In the genomic region with DNA sequence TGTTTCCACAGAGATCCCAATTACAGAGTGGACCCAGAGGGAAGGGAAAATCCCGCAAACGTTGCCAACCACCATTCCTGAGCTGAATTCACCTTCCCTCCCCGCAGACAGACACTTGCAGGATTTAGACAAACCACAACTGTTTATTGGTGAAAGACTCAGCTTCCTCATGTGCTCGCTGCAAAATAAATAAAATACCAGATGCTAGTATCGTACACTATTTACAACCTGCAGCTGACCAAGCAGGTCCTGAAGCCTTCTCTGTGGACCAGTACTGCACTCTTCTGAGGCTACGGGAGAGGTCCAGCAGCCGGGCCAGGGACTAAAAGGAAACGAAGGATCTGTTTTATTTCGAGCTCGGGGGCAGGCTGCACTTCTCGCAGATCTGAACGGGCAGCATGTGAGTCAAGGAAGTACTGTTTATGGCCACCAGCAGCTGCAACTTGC, we compare ENCODE assay signal across 8 cellular contexts. TPM values are rescaled to one million over a fixed set of nuclear protein-coding genes. Genes with fewer than 3 reads are reported as not detected.
DNase-seq lines count a peak whose midpoint lies in the region; ATAC-seq and TF ChIP-seq lines count a peak whose summit lies in the region.

No MANE protein-coding gene starts in this region.

- H3K27ac ChIP-seq in subcutaneous abdominal adipose tissue (ENCODE audit: low read depth, low read length) (no peak overlapping the region), RWPE1 (no peak overlapping the region)

- DNase-seq in activated T-cell treated with anti-CD3 and anti-CD28 coated beads, Interleukin-2, amount 50 U/mL, for 72 hours = no peak
- DNase-seq in activated T-cell treated with anti-CD3 and anti-CD28 coated beads for 4 hours (no peak), kidney epithelial cell (ENCODE audit: low read depth) (no peak), NCI-H82 treated with DMSO at 0.1 percent for 48 hours (lab: John Stamatoyannopoulos, UW; ENCODE audit: unreplicated experiment) (no peak), RWPE1 (ENCODE audit: low spot score) (no peak)
- no peak for DNase-seq in activated CD4-positive, alpha-beta memory T cell treated with anti-CD3 and anti-CD28 coated beads for 36 hours

- H3K9ac ChIP-seq in subcutaneous abdominal adipose tissue (ENCODE audit: low read length in 5 of 5) = no peak overlapping the region

- peak overlapping the region; percentile 92 to 97 for H3K4me3 Mint-ChIP-seq in activated T-cell treated with anti-CD3 and anti-CD28 coated beads, Interleukin-2, amount 50 U/mL, for 72 hours
- peak overlapping the region; percentile 20 for H3K4me3 Mint-ChIP-seq in activated CD4-positive, alpha-beta memory T cell treated with anti-CD3 and anti-CD28 coated beads for 36 hours

- intact Hi-C loops in activated CD4-positive, alpha-beta memory T cell treated with anti-CD3 and anti-CD28 coated beads for 36 hours (cut with micrococcal nuclease) = no loop called here

- H3K4me1 Mint-ChIP-seq in activated T-cell treated with anti-CD3 and anti-CD28 coated beads, Interleukin-2, amount 50 U/mL, for 72 hours (ENCODE audit: low read depth) = peaks cover 50% of the 10 kb centered on the region
- peaks cover 37% of the 10 kb centered on the region for H3K4me1 Mint-ChIP-seq in activated CD4-positive, alpha-beta memory T cell treated with anti-CD3 and anti-CD28 coated beads for 36 hours (ENCODE audit: low read depth)

- POLR2A ChIA-PET in activated CD4-positive, alpha-beta memory T cell treated with anti-CD3 and anti-CD28 coated beads for 36 hours (lab: Charles Lee) = interaction anchor here (1.3 to 1.9 kb wide), 2 partner anchors 8 to 76 kb away, joined by 4 to 5 read pairs; no protein-coding TSS in a partner anchor
- POLR2A ChIA-PET in RWPE1 (lab: Yijun Ruan, JAX; ENCODE audit: low non-redundant PET) = no interaction called here

- H3K27me3 Mint-ChIP-seq in activated T-cell treated with anti-CD3 and anti-CD28 coated beads, Interleukin-2, amount 50 U/mL, for 72 hours (ENCODE audit: low read depth) = peaks cover 77% of the 10 kb centered on the region
- peaks cover 71% of the 10 kb centered on the region for H3K27me3 Mint-ChIP-seq in activated CD4-positive, alpha-beta memory T cell treated with anti-CD3 and anti-CD28 coated beads for 36 hours

- no peak for TF ChIP-seq CTCF in kidney epithelial cell (IDR thresholded peaks at IDR 0.05; ENCODE audit: insufficient read depth, low read length, poor library complexity, severe bottlenecking)
- TF ChIP-seq CTCF in RWPE1 (conservative IDR thresholded peaks at IDR 0.05; ENCODE audit: low read depth) = no peak

- H3K36me3 ChIP-seq in kidney epithelial cell (ENCODE audit: control insufficient read depth, insufficient read depth, low read length) (no peaks in the 10 kb centered on the region), subcutaneous abdominal adipose tissue (ENCODE audit: control insufficient read depth in 5 of 5, insufficient read depth in 5 of 5, low read length in 5 of 5) (no peaks in the 10 kb centered on the region)

- H3K4me3 ChIP-seq in kidney epithelial cell (ENCODE audit: low read depth, low read length) (peak overlapping the region; percentile 71), subcutaneous abdominal adipose tissue (ENCODE audit: low read depth in 1 of 5, low read length in 5 of 5) (peak overlapping the region in 3 of 5 donors; percentile 51 to 71 (median 67))

- peaks cover 8 to 57% (median 56%) of the 10 kb centered on the region in 5 donors for H3K4me1 ChIP-seq in subcutaneous abdominal adipose tissue (ENCODE audit: control insufficient read depth in 5 of 5, insufficient read depth in 5 of 5, low read length in 5 of 5)

- H3K9me3 ChIP-seq in subcutaneous abdominal adipose tissue (ENCODE audit: control insufficient read depth in 5 of 5, low read length in 5 of 5) = peaks cover 0 to 4% (median 0%) of the 10 kb centered on the region in 5 donors

- H3K27me3 ChIP-seq in kidney epithelial cell (ENCODE audit: control insufficient read depth, insufficient read depth, low read length) (peaks cover 42% of the 10 kb centered on the region), subcutaneous abdominal adipose tissue (ENCODE audit: control insufficient read depth in 5 of 5, insufficient read depth in 4 of 5, low read length in 5 of 5) (peaks cover 41 to 85% (median 74%) of the 10 kb centered on the region in 5 donors)

- ATAC-seq in activated T-cell treated with anti-CD3 and anti-CD28 coated beads, Interleukin-2, amount 50 U/mL, for 72 hours (replicated peaks in 1 of 2) = no peak
- no peak for ATAC-seq in GM19397 (IDR thresholded peaks at IDR 0.05; ENCODE audit: unreplicated experiment)

- H3K27ac Mint-ChIP-seq in activated T-cell treated with anti-CD3 and anti-CD28 coated beads, Interleukin-2, amount 50 U/mL, for 72 hours = no peak overlapping the region
- no peak overlapping the region for H3K27ac Mint-ChIP-seq in activated CD4-positive, alpha-beta memory T cell treated with anti-CD3 and anti-CD28 coated beads for 36 hours

- CTCF ChIA-PET in activated CD4-positive, alpha-beta memory T cell treated with anti-CD3 and anti-CD28 coated beads for 36 hours (lab: Charles Lee) = interaction anchor here (1.1 to 2.4 kb wide), 3 partner anchors 14 to 76 kb away, joined by 3 to 22 read pairs (median 4); a partner anchor contains a TSS
- CTCF ChIA-PET in RWPE1 (lab: Yijun Ruan, JAX) = interaction anchor here (0.6 to 2.4 kb wide), 2 partner anchors 44 to 60 kb away, joined by 3 to 16 read pairs; no protein-coding TSS in a partner anchor

- peaks cover 1 to 2% of the 10 kb centered on the region in 2 donors for H3K36me3 Mint-ChIP-seq in activated T-cell treated with anti-CD3 and anti-CD28 coated beads, Interleukin-2, amount 50 U/mL, for 72 hours (ENCODE audit: insufficient read depth in 2 of 2)
- H3K36me3 Mint-ChIP-seq in activated CD4-positive, alpha-beta memory T cell treated with anti-CD3 and anti-CD28 coated beads for 36 hours = no peaks in the 10 kb centered on the region

- no peaks in the 10 kb centered on the region for H3K9me3 Mint-ChIP-seq in activated T-cell treated with anti-CD3 and anti-CD28 coated beads, Interleukin-2, amount 50 U/mL, for 72 hours
- no peaks in the 10 kb centered on the region for H3K9me3 Mint-ChIP-seq in activated CD4-positive, alpha-beta memory T cell treated with anti-CD3 and anti-CD28 coated beads for 36 hours

RNA-seq across cellular contexts. Expression of a gene that starts 2.4 kb away (rescaled TPM):
- under 1 TPM in 1 of 2 donors, not detected in 1; 0.19 TPM for total RNA-seq in activated T-cell treated with anti-CD3 and anti-CD28 coated beads, Interleukin-2, amount 50 U/mL, for 72 hours
- total RNA-seq in activated CD4-positive, alpha-beta memory T cell treated with anti-CD3 and anti-CD28 coated beads for 36 hours = not detected
- 1.3 and 3.9 TPM in 2 replicates for total RNA-seq in kidney epithelial cell

RNA-seq across cellular contexts. Expression of a gene that starts 3.9 kb away (rescaled TPM):
- total RNA-seq in activated T-cell treated with anti-CD3 and anti-CD28 coated beads, Interleukin-2, amount 50 U/mL, for 72 hours = under 1 TPM in 1 of 2 donors, not detected in 1; 0.48 TPM
- total RNA-seq in activated CD4-positive, alpha-beta memory T cell treated with anti-CD3 and anti-CD28 coated beads for 36 hours = not detected
- not detected in 2 replicates for total RNA-seq in kidney epithelial cell

RNA-seq across cellular contexts. Expression of a gene that starts 58.1 kb away (rescaled TPM):
- total RNA-seq in activated T-cell treated with anti-CD3 and anti-CD28 coated beads, Interleukin-2, amount 50 U/mL, for 72 hours = under 1 TPM; 0.07 to 0.10 TPM
- not detected for total RNA-seq in activated CD4-positive, alpha-beta memory T cell treated with anti-CD3 and anti-CD28 coated beads for 36 hours
- total RNA-seq in kidney epithelial cell = 0.27 TPM in 1 of 2 replicates, not detected in the other
